ENCODE assay signal across 12 cellular contexts in the genomic region with DNA sequence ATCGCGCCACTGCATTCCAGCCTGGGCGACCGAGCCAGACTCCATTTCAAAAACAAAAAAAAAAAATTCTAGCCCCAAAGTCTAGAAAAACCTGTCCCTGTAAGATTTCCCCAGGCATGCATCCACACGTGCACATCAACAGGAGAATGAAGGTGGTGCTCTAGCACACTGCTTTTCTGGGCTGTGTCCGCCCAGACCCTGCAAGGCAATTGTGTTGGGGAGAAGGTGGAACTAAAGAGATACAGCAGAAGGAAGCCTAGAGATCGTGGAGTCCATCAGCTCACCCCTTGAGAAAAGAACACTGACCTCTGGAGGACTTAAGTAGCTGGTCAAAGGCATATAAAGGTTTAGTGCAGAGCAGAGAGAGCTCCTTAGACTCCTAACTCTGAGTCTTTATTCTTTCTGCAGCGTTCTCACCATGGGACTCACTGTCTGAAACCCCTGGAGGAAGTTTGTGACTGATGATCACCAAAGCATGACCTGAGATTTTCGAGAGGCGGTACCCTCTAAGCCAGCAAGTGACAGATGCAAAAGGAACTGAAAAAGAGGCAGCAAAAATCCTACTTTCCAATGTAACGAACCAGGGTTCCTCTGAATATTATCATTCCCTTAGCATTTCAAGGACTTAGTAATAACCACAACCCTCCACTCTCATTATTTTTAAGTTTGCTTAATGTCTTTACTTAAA.
DNase-seq lines count a peak whose midpoint lies in the region; ATAC-seq lines count a peak whose summit lies in the region.
"Had no signal": no experiment of that assay in that cellular context is flagged by ENCODE, and none has a peak within 500 bp of the region (broad histone marks: within the 10 kb centered on the region; RNA-seq: fewer than 3 reads in every experiment).

No MANE protein-coding gene starts in this region.

- no peak overlapping the region for H3K4me3 ChIP-seq in H7 (ENCODE audit: insufficient read depth, low read depth, low read length)

- ATAC-seq in GM18499 (IDR thresholded peaks at IDR 0.05; ENCODE audit: insufficient read depth, unreplicated experiment) (peak; percentile 89), GM19468 (IDR thresholded peaks at IDR 0.05; ENCODE audit: extremely low read depth, unreplicated experiment) (peak; percentile 97), HG02970 (IDR thresholded peaks at IDR 0.05; ENCODE audit: low FRiP score, unreplicated experiment) (peak; percentile 90)
- ATAC-seq in stimulated activated naive CD8-positive, alpha-beta T cell treated with anti-CD3 and anti-CD28 coated beads, Interleukin-15, Interleukin-2, amounts not matched to agents 100 U/mL and 50 U/mL, for 24 hours: no peak
- ATAC-seq: activated CD8-positive, alpha-beta T cell treated with anti-CD3 and anti-CD28 coated beads for 36 hours; naive thymus-derived CD8-positive, alpha-beta T cell; SK-N-SH treated with all-trans-retinoic acid at 6 μM for 48 hours had no signal

- H3K36me3 ChIP-seq in H7 (replicated peaks; ENCODE audit: control insufficient read depth, insufficient read depth, low read length): no peaks in the 10 kb centered on the region

- H3K27me3 ChIP-seq in H7 (ENCODE audit: control insufficient read depth, insufficient read depth, low read length): no peaks in the 10 kb centered on the region

- peak; percentile 11 for DNase-seq in MV-4-11 (lab: John Stamatoyannopoulos, UW)
- DNase-seq in H7: no peak
- no peak for DNase-seq in stimulated activated naive CD8-positive, alpha-beta T cell treated with anti-CD3 and anti-CD28 coated beads, Interleukin-15, Interleukin-2, amounts not matched to agents 100 U/mL and 50 U/mL, for 24 hours
- no peak for DNase-seq in mucosa of gallbladder (ENCODE audit: low spot score)
- DNase-seq in stimulated activated CD4-positive, alpha-beta T cell treated with anti-CD3 and anti-CD28 coated beads, Interleukin-12 subunit alpha, Interleukin-12 subunit beta, amount 100 ng/mL, for 4 hours: no peak
- DNase-seq: activated CD8-positive, alpha-beta T cell treated with anti-CD3 and anti-CD28 coated beads for 36 hours; C1 segment of cervical spinal cord; naive thymus-derived CD8-positive, alpha-beta T cell had no signal
